Comparison of ENCODE assay signal across 13 cellular contexts in genomic region chr2:241009191-241009590, GRCh38. TPM values are rescaled to one million over a fixed set of nuclear protein-coding genes. Genes with fewer than 3 reads are reported as not detected.
DNase-seq lines count a peak whose midpoint lies in the region; ATAC-seq and TF ChIP-seq lines count a peak whose summit lies in the region.
"Had no signal": no experiment of that assay in that cellular context is flagged by ENCODE, and none has a peak within 500 bp of the region (broad histone marks: within the 10 kb centered on the region; RNA-seq: fewer than 3 reads in every experiment).

No MANE protein-coding gene starts in this region.

- H3K27me3 Mint-ChIP-seq in HFFc6 (ENCODE audit: insufficient read depth) (peaks cover 8% of the 10 kb centered on the region), nephron progenitor cell (ENCODE audit: low read depth, poor library complexity) (peaks cover 38% of the 10 kb centered on the region)

- TF ChIP-seq CTCF in HFFc6 (IDR thresholded peaks at IDR 0.05), result no peak
- TF ChIP-seq CTCF in nephron progenitor cell (IDR thresholded peaks at IDR 0.05), result no peak

- H3K79me2 ChIP-seq in ACC112 (ENCODE audit: control insufficient read depth, insufficient read depth, low read length, unreplicated experiment), result peaks cover 7% of the 10 kb centered on the region

- H3K36me3 Mint-ChIP-seq in HFFc6 (ENCODE audit: low read depth), result peaks cover 12% of the 10 kb centered on the region
- H3K36me3 Mint-ChIP-seq in nephron progenitor cell (ENCODE audit: low read depth), result peaks cover 11% of the 10 kb centered on the region

- no peak for DNase-seq in HFFc6
- DNase-seq in caudate nucleus (lab: John Stamatoyannopoulos, UW), result no peak
- DNase-seq in nephron progenitor cell, result no peak
- DNase-seq in NCI-H2029 (lab: John Stamatoyannopoulos, UW), result no peak
- DNase-seq in inferior parietal cortex (ENCODE audit: extremely low spot score), result no peak
- DNase-seq in NCI-H1092 treated with DMSO at 0.1 percent for 48 hours (lab: John Stamatoyannopoulos, UW), result no peak
- DNase-seq: activated CD4-positive, CD25-positive, alpha-beta regulatory T cell; NCI-H1105 treated with DMSO at 0.1 percent for 48 hours had no signal

- no peak overlapping the region; the same call in 1 of the 2 replicates for H3K27ac ChIP-seq in ACC112 (ENCODE audit: low read depth, low read length)
- H3K27ac ChIP-seq in caudate nucleus (ENCODE audit: low read depth, low read length), result peak overlapping the region; percentile 16

- peak overlapping the region; percentile 15; the same call in 1 of the 2 replicates for H3K4me3 Mint-ChIP-seq in HFFc6
- H3K4me3 Mint-ChIP-seq in nephron progenitor cell, result peak overlapping the region; percentile 7
- H3K4me3 Mint-ChIP-seq: neural crest cell had no signal

- H2AFZ ChIP-seq in ACC112 (ENCODE audit: low read length, unreplicated experiment), result no peak overlapping the region

- H3K4me1 Mint-ChIP-seq in HFFc6 (ENCODE audit: low read depth) (peaks cover 18% of the 10 kb centered on the region), nephron progenitor cell (peaks cover 19% of the 10 kb centered on the region)

- H3K36me3 ChIP-seq in ACC112 (ENCODE audit: insufficient read depth, low read length), result no peaks in the 10 kb centered on the region; the same call in 1 of the 2 replicates
- H3K36me3 ChIP-seq: gastroesophageal sphincter had no signal

- H3K9me3 Mint-ChIP-seq in HFFc6 (peaks cover 21% of the 10 kb centered on the region), nephron progenitor cell (peaks cover 25% of the 10 kb centered on the region)

- H3K4me1 ChIP-seq in ACC112 (ENCODE audit: control insufficient read depth, insufficient read depth, low read length, unreplicated experiment), result peaks cover 23% of the 10 kb centered on the region
- H3K4me1 ChIP-seq: Caco-2 had no signal

- no peaks in the 10 kb centered on the region for H3K27me3 ChIP-seq in ACC112 (ENCODE audit: insufficient read depth, low read length)
- H3K27me3 ChIP-seq: gastroesophageal sphincter had no signal

- ATAC-seq in GM19467 (IDR thresholded peaks at IDR 0.05; ENCODE audit: unreplicated experiment), result no peak

- H3K4me3 ChIP-seq in ACC112 (ENCODE audit: low read depth, low read length), result 0 out of 2 replicates have a peak overlapping the region, but pooled peaks have one; percentile 70

- H3K27ac Mint-ChIP-seq in HFFc6 (peak overlapping the region; percentile 85), nephron progenitor cell (no peak overlapping the region)

RNA-seq across cellular contexts. Expression of gene SNED1, which starts 10.8 kb away (rescaled TPM):
- total RNA-seq in HFFc6 (2021; fragmentation: NEBNext Ultra II Directional; extraction: Animal tissue kit (Norgen Biotek cat#: 25700)), result 1 to 10 TPM; 1.2 to 2.1 (median 1.6) TPM
- total RNA-seq: Caco-2 had no signal
